25 cellular contexts compared by ENCODE assay signal in the genomic region with DNA sequence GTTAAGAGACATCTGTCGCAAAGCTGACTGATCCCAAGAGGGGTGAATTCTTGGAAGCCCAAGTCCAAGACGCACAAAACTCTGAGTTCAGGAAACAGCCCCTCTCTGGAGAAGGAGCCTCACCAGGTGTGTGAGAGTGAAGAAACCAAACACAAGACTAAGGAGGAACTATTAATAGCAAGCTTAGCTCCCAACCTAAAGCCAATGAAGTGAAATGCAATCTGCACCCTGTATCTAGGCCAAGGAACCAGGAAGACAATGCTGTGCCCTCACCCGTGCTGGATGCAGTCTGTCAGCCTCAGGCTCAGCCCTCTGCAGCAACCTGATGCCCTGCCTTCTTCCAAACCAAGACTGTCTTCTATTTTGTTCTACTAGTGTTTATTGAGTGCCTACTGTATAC. TPM values are rescaled to one million over a fixed set of nuclear protein-coding genes. Genes with fewer than 3 reads are reported as not detected.
DNase-seq lines count a peak whose midpoint lies in the region; ATAC-seq and TF ChIP-seq lines count a peak whose summit lies in the region.
"Had no signal": no experiment of that assay in that cellular context is flagged by ENCODE, and none has a peak within 500 bp of the region (broad histone marks: within the 10 kb centered on the region; RNA-seq: fewer than 3 reads in every experiment).

No MANE protein-coding gene starts in this region.

- H2BK12ac ChIP-seq in H9 (ENCODE audit: insufficient read length, low read depth, low read length), result no peak overlapping the region

- no peaks in the 10 kb centered on the region; the same call in none of the 2 replicates for H3K27me3 Mint-ChIP-seq in H9 (ENCODE audit: low read depth)
- H3K27me3 Mint-ChIP-seq: B cell had no signal

- H3K4me1 ChIP-seq in prostate gland (replicated peaks), result peaks cover 3% of the 10 kb centered on the region
- no peaks in the 10 kb centered on the region for H3K4me1 ChIP-seq in H9 (ENCODE audit: insufficient read depth, low read length)
- H3K4me1 ChIP-seq in esophagus squamous epithelium, result peaks cover 0 to 32% (median 16%) of the 10 kb centered on the region in 3 donors

- H3K56ac ChIP-seq in H9 (ENCODE audit: insufficient read length, low read depth, low read length), result no peak overlapping the region

- H4K8ac ChIP-seq in H9 (replicated peaks; ENCODE audit: insufficient read length, low read depth, low read length), result no peak overlapping the region

- no peaks in the 10 kb centered on the region for H3K79me1 ChIP-seq in H9 (ENCODE audit: insufficient read depth, low read depth, low read length, poor library complexity, severe bottlenecking)

- no peaks in the 10 kb centered on the region for H3K79me2 ChIP-seq in H9 (ENCODE audit: insufficient read depth, low read length)

- ATAC-seq in GM18502 (IDR thresholded peaks at IDR 0.05; ENCODE audit: poor library complexity, unreplicated experiment), result no peak
- ATAC-seq: HepG2, T-cell had no signal

- H3K27ac Mint-ChIP-seq in H9, result no peak overlapping the region
- H3K27ac Mint-ChIP-seq: B cell; CD14-positive monocyte; CD8-positive, alpha-beta memory T cell; T-cell had no signal

- H2BK20ac ChIP-seq in H9 (ENCODE audit: low read depth, low read length, poor library complexity, severe bottlenecking), result no peak overlapping the region

- H3K18ac ChIP-seq in H9 (ENCODE audit: insufficient read length, low read depth, low read length), result no peak overlapping the region

- H2AK5ac ChIP-seq in H9 (ENCODE audit: insufficient read length, low read length), result no peak overlapping the region

- H3K23ac ChIP-seq in H9 (ENCODE audit: insufficient read length, low read depth, low read length), result no peak overlapping the region

- H4K5ac ChIP-seq in H9 (ENCODE audit: insufficient read length, low read depth, low read length), result no peak overlapping the region

- H4K20me1 ChIP-seq in H9 (ENCODE audit: control insufficient read depth, insufficient read depth, insufficient read length), result no peaks in the 10 kb centered on the region

- no peak overlapping the region for H3K4ac ChIP-seq in H9 (ENCODE audit: low read depth, low read length)

- no peaks in the 10 kb centered on the region for H3K36me3 Mint-ChIP-seq in H9 (ENCODE audit: insufficient read depth in 1 of 3, low read depth in 3 of 3)
- H3K36me3 Mint-ChIP-seq: CD14-positive monocyte; CD8-positive, alpha-beta memory T cell; T-cell had no signal

- no peak overlapping the region for H3K9ac ChIP-seq in H9 (ENCODE audit: extremely low read depth, insufficient read length, low read length)
- H3K9ac ChIP-seq: GM23248 had no signal

- intact Hi-C loops in prostate gland (cut with DNase I) (no loop called here), esophagus squamous epithelium (cut with DNase I) (no loop called here)

- H3K4me3 Mint-ChIP-seq in H9, result no peak overlapping the region
- H3K4me3 Mint-ChIP-seq: B cell; CD14-positive monocyte; CD8-positive, alpha-beta memory T cell; T-cell had no signal

- H2BK15ac ChIP-seq in H9 (ENCODE audit: low read depth, low read length), result no peak overlapping the region

- H3K27ac ChIP-seq in C4-2B (peak overlapping the region; percentile 20; the same call in 1 of the 2 replicates), prostate gland (no peak overlapping the region), H9 (ENCODE audit: insufficient read length, low read depth, low read length) (no peak overlapping the region), esophagus squamous epithelium (no peak overlapping the region)
- H3K27ac ChIP-seq: GM23248, RWPE1 had no signal

- H3K9me3 Mint-ChIP-seq in H9, result no peaks in the 10 kb centered on the region
- H3K9me3 Mint-ChIP-seq: CD8-positive, alpha-beta memory T cell; T-cell had no signal

- no peak overlapping the region for H2AFZ ChIP-seq in H9 (ENCODE audit: low read length)
- H2AFZ ChIP-seq: GM23248 had no signal

- no peaks in the 10 kb centered on the region for H3K23me2 ChIP-seq in H9 (ENCODE audit: insufficient read length, low read depth, low read length, poor library complexity, severe bottlenecking)

- H3K4me3 ChIP-seq in prostate gland (no peak overlapping the region), esophagus squamous epithelium (no peak overlapping the region)
- H3K4me3 ChIP-seq: GM23248 had no signal

- no peak overlapping the region for H2BK120ac ChIP-seq in H9 (ENCODE audit: low read depth, low read length, poor library complexity, severe bottlenecking)

- H2BK5ac ChIP-seq in H9 (ENCODE audit: insufficient read length, low read length), result no peak overlapping the region

- H3K36me3 ChIP-seq in prostate gland (no peaks in the 10 kb centered on the region), esophagus squamous epithelium (no peaks in the 10 kb centered on the region)

- H3K4me1 Mint-ChIP-seq in H9, result peaks cover 18 to 20% of the 10 kb centered on the region in 2 experiments
- H3K4me1 Mint-ChIP-seq: B cell; CD8-positive, alpha-beta memory T cell; T-cell had no signal

- peak; percentile 19 for DNase-seq in G401 (ENCODE audit: low spot score)
- DNase-seq in RPMI8226, result peak; percentile 9
- peak; percentile 24 for DNase-seq in prostate gland (ENCODE audit: low spot score)
- no peak for DNase-seq in H9
- DNase-seq in esophagus squamous epithelium (lab: John Stamatoyannopoulos, UW), result no peak
- DNase-seq: CD8-positive, alpha-beta memory T cell; DMS153; DND-41; GM23248; H7; KBM-7; MM.1S; NCI-H1417; NCI-H1694; NCI-H2029 treated with DMSO at 0.1 percent for 48 hours; NCI-H446 treated with DMSO at 0.1 percent for 48 hours; NCI-H526; SHP77; T-cell had no signal

- H3K27me3 ChIP-seq in prostate gland (replicated peaks; ENCODE audit: insufficient read depth) (no peaks in the 10 kb centered on the region), H9 (ENCODE audit: insufficient read depth, low read length) (no peaks in the 10 kb centered on the region), esophagus squamous epithelium (no peaks in the 10 kb centered on the region)

- in situ Hi-C loops in G401 (cut with HindIII; ENCODE audit: low sequenced_read_pairs), result no loop called here

- TF ChIP-seq POLR2A in prostate gland (IDR thresholded peaks at IDR 0.05) (no peak), esophagus squamous epithelium (IDR thresholded peaks at IDR 0.05) (no peak)

- WGBS in prostate gland, result 59% methylated on average over 3 of the region's 3 CpGs
- WGBS in H9 (ENCODE audit: extremely low coverage, insufficient read length, low lambda C conversion rate), result no CpG with 5 or more reads among the region's 3 CpGs
- 81 to 84% methylated on average over 3 of the region's 3 CpGs for WGBS in esophagus squamous epithelium, 2 donors

- H3K4me2 ChIP-seq in H9 (ENCODE audit: insufficient read depth, insufficient read length, low read length), result no peak overlapping the region

- no peak overlapping the region for H3K14ac ChIP-seq in H9 (ENCODE audit: insufficient read depth, low read length)

- no peaks in the 10 kb centered on the region for H3K9me3 ChIP-seq in prostate gland
- no peaks in the 10 kb centered on the region for H3K9me3 ChIP-seq in H9 (ENCODE audit: control insufficient read depth, low read depth, low read length)
- no peaks in the 10 kb centered on the region for H3K9me3 ChIP-seq in esophagus squamous epithelium

- TF ChIP-seq CTCF in C4-2B (conservative IDR thresholded peaks at IDR 0.05) (no peak), prostate gland (IDR thresholded peaks at IDR 0.05) (no peak), H9 (conservative IDR thresholded peaks at IDR 0.05) (no peak), esophagus squamous epithelium (IDR thresholded peaks at IDR 0.05) (no peak)

- H4K91ac ChIP-seq in H9 (ENCODE audit: insufficient read length, low read depth, low read length), result no peak overlapping the region

- H3T11ph ChIP-seq in H9 (ENCODE audit: low read length), result no peak overlapping the region

RNA-seq across cellular contexts. Expression of gene THBS1, which starts 22.5 kb away (rescaled TPM):
- total RNA-seq in G401 (2014; rRNA removed; shearing (Covaris generic)), result 15.6 and 15.9 TPM in 2 replicates
- total RNA-seq in prostate gland (10 to 100 TPM; 50.1 to 95.7 TPM), H9 (2021) (67.7 and 72.1 TPM in 2 replicates), esophagus squamous epithelium (100 to 1,000 TPM in 1 of 4 donors, 10 to 100 TPM in 2, 1 to 10 TPM in 1; 6.3 to 110 (median 63.8) TPM)

Comparison
In these comparisons a context has a peak if more than half of its experiments do, and no peak if none do; other contexts are left out.
1. DNase-seq: peak in G401 (single experiment), RPMI8226 (single experiment) and prostate gland (single experiment); none in H9 (single experiment) and esophagus squamous epithelium (single experiment).